In the genomic region with DNA sequence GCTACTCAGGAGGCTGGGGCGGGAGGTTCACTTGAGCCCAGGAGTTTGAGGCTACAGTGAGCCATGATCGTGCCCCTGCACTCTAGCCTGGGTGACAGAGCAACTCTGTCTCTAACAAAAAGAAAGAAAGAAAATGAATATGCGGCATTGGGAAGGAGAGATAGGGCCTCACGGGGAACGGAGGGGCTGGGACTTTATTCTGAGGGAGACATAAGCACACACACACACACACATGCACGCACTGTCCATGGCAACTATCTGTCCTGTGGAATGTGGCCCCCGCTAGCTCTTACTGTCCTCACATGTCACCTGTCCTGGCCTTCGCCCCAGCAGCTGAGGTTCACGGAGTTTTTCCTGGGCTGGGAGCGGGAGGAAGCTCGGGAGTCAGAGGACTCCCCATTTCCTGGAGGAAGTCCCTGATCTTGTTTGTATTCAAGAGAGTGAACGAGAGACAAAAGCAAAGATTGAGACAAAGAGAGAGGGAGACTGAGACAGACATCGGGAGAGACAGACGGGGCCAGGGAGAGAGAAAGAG, we compare ENCODE assay signal across 8 cellular contexts. TPM values are rescaled to one million over a fixed set of nuclear protein-coding genes. Genes with fewer than 3 reads are reported as not detected.
DNase-seq lines count a peak whose midpoint lies in the region; ATAC-seq and TF ChIP-seq lines count a peak whose summit lies in the region.

No MANE protein-coding gene starts in this region.

- no peak for TF ChIP-seq EP300 in transverse colon (IDR thresholded peaks at IDR 0.05; ENCODE audit: low read depth)

- TF ChIP-seq CTCF in left ventricle myocardium inferior (IDR thresholded peaks at IDR 0.05; ENCODE audit: borderline replicate concordance): no peak
- TF ChIP-seq CTCF in astrocyte of the cerebellum (IDR thresholded peaks at IDR 0.05; ENCODE audit: low read depth, low read length, missing control alignments): no peak
- TF ChIP-seq CTCF in liver (IDR thresholded peaks at IDR 0.05; ENCODE audit: low read depth, low read length, missing input control): no peak
- no peak for TF ChIP-seq CTCF in transverse colon (IDR thresholded peaks at IDR 0.05)

- intact Hi-C loops in left ventricle myocardium inferior (cut with micrococcal nuclease): no loop called here
- intact Hi-C loops in cardiac septum (cut with DNase I): no loop called here
- intact Hi-C loops in transverse colon (cut with DNase I; ENCODE audit: low total_unique reads): no loop called here

- TF ChIP-seq POLR2A in transverse colon (IDR thresholded peaks at IDR 0.05): no peak

- H3K27me3 ChIP-seq in left ventricle myocardium inferior (ENCODE audit: low read depth) (no peaks in the 10 kb centered on the region), liver (ENCODE audit: control insufficient read depth in 4 of 4, insufficient read depth in 4 of 4, low read length in 3 of 4) (no peaks in the 10 kb centered on the region), transverse colon (no peaks in the 10 kb centered on the region)

- H3K9me3 ChIP-seq in left ventricle myocardium inferior (replicated peaks) (no peaks in the 10 kb centered on the region), liver (ENCODE audit: control insufficient read depth in 4 of 4, low read length in 3 of 4) (no peaks in the 10 kb centered on the region), transverse colon (no peaks in the 10 kb centered on the region)

- WGBS in liver: 8% methylated on average over 14 of the region's 14 CpGs
- 9 to 21% methylated on average over 7 to 14 of the region's 14 CpGs for WGBS in transverse colon (ENCODE audit: low coverage in 1 of 2), 2 donors

- in situ Hi-C loops in astrocyte of the cerebellum (cut with HindIII; ENCODE audit: low sequenced_read_pairs) (no loop called here), transverse colon (cut with MboI; ENCODE audit: low pct_ligation_motif_present in 1 of 4, low pct_unique_long_range_greater_than_20kb in 1 of 4, low sequenced_read_pairs in 3 of 4) (no loop called here)

- peak in 1 of 2 donors; percentile 4 for TF ChIP-seq RAD21 in liver (IDR thresholded peaks at IDR 0.05)

- H3K4me1 ChIP-seq in left ventricle myocardium inferior (peaks cover 24% of the 10 kb centered on the region), liver (ENCODE audit: control insufficient read depth in 4 of 4, insufficient read depth in 4 of 4, low read length in 3 of 4) (peaks cover 5 to 42% (median 29%) of the 10 kb centered on the region in 4 donors), transverse colon (peaks cover 10 to 45% (median 20%) of the 10 kb centered on the region in 4 donors)

- peak overlapping the region; percentile 1 to 78 for H3K9ac ChIP-seq in liver (ENCODE audit: low read depth in 1 of 2, low read length in 2 of 2)

- DNase-seq in left ventricle myocardium inferior (no peak), cardiac septum (ENCODE audit: low spot score) (no peak), astrocyte of the cerebellum (ENCODE audit: low read depth) (no peak), transverse colon (peak; percentile 62), NOMO-1 treated with dmso at 0.1 percent for 144 hours (lab: John Stamatoyannopoulos, UW; ENCODE audit: unreplicated experiment) (no peak), ecto neural progenitor cell (ENCODE audit: low spot score) (no peak)

- H3K27ac ChIP-seq in left ventricle myocardium inferior (replicated peaks) (peak overlapping the region; percentile 52), liver (ENCODE audit: low read depth in 1 of 2, low read length in 2 of 2) (peak overlapping the region; percentile 88 to 92), transverse colon (peak overlapping the region; percentile 86 to 97 (median 89))

- no peaks in the 10 kb centered on the region for H3K36me3 ChIP-seq in left ventricle myocardium inferior
- H3K36me3 ChIP-seq in liver (ENCODE audit: control insufficient read depth in 4 of 4, insufficient read depth in 3 of 4, low read depth in 1 of 4, low read length in 3 of 4): peaks cover 0 to 3% (median 1%) of the 10 kb centered on the region in 4 donors
- H3K36me3 ChIP-seq in transverse colon: no peaks in the 10 kb centered on the region

- H3K4me3 ChIP-seq in left ventricle myocardium inferior: peak overlapping the region; percentile 62
- peak overlapping the region; percentile 32 for H3K4me3 ChIP-seq in astrocyte of the cerebellum (ENCODE audit: low read depth, low read length)
- peak overlapping the region; percentile 51 to 88 (median 67) for H3K4me3 ChIP-seq in liver (ENCODE audit: low read depth in 1 of 3, low read length in 3 of 3)
- peak overlapping the region; percentile 46 to 75 (median 54) for H3K4me3 ChIP-seq in transverse colon

- no peak for ATAC-seq in GM21717 (IDR thresholded peaks at IDR 0.05; ENCODE audit: unreplicated experiment)

TF ChIP-seq in liver, 16 proteins besides CTCF, POLR2A, EP300 and RAD21 (continues in another document):
- no peak for TF ChIP-seq FOXA2 (IDR thresholded peaks at IDR 0.05)
- no peak for TF ChIP-seq SP1 (IDR thresholded peaks at IDR 0.05)
- no peak for TF ChIP-seq JUND (IDR thresholded peaks at IDR 0.05)
- TF ChIP-seq, protein P1, sequence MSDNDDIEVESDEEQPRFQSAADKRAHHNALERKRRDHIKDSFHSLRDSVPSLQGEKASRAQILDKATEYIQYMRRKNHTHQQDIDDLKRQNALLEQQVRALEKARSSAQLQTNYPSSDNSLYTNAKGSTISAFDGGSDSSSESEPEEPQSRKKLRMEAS (IDR thresholded peaks at IDR 0.05): peak; percentile 33
- TF ChIP-seq TAF1 (conservative IDR thresholded peaks at IDR 0.05): no peak
- TF ChIP-seq, protein P2, sequence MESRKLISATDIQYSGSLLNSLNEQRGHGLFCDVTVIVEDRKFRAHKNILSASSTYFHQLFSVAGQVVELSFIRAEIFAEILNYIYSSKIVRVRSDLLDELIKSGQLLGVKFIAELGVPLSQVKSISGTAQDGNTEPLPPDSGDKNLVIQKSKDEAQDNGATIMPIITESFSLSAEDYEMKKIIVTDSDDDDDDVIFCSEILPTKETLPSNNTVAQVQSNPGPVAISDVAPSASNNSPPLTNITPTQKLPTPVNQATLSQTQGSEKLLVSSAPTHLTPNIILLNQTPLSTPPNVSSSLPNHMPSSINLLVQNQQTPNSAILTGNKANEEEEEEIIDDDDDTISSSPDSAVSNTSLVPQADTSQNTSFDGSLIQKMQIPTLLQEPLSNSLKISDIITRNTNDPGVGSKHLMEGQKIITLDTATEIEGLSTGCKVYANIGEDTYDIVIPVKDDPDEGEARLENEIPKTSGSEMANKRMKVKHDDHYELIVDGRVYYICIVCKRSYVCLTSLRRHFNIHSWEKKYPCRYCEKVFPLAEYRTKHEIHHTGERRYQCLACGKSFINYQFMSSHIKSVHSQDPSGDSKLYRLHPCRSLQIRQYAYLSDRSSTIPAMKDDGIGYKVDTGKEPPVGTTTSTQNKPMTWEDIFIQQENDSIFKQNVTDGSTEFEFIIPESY (IDR thresholded peaks at IDR 0.05): no peak
- TF ChIP-seq FOXA1 (IDR thresholded peaks at IDR 0.05): no peak
- no peak for TF ChIP-seq HNF4G (IDR thresholded peaks at IDR 0.05)
- no peak for TF ChIP-seq GABPA (IDR thresholded peaks at IDR 0.05 in 1 of 2, conservative IDR thresholded peaks at IDR 0.05 in 1 of 2)
- TF ChIP-seq EGR1 (IDR thresholded peaks at IDR 0.05; ENCODE audit: low read depth in 2 of 2): peak in 1 of 2 donors; percentile 16
- TF ChIP-seq NR2F2 (IDR thresholded peaks at IDR 0.05): no peak
- TF ChIP-seq RXRA (IDR thresholded peaks at IDR 0.05): peak; percentile 68 to 70
- TF ChIP-seq, protein P3, sequence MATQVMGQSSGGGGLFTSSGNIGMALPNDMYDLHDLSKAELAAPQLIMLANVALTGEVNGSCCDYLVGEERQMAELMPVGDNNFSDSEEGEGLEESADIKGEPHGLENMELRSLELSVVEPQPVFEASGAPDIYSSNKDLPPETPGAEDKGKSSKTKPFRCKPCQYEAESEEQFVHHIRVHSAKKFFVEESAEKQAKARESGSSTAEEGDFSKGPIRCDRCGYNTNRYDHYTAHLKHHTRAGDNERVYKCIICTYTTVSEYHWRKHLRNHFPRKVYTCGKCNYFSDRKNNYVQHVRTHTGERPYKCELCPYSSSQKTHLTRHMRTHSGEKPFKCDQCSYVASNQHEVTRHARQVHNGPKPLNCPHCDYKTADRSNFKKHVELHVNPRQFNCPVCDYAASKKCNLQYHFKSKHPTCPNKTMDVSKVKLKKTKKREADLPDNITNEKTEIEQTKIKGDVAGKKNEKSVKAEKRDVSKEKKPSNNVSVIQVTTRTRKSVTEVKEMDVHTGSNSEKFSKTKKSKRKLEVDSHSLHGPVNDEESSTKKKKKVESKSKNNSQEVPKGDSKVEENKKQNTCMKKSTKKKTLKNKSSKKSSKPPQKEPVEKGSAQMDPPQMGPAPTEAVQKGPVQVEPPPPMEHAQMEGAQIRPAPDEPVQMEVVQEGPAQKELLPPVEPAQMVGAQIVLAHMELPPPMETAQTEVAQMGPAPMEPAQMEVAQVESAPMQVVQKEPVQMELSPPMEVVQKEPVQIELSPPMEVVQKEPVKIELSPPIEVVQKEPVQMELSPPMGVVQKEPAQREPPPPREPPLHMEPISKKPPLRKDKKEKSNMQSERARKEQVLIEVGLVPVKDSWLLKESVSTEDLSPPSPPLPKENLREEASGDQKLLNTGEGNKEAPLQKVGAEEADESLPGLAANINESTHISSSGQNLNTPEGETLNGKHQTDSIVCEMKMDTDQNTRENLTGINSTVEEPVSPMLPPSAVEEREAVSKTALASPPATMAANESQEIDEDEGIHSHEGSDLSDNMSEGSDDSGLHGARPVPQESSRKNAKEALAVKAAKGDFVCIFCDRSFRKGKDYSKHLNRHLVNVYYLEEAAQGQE (IDR thresholded peaks at IDR 0.05): no peak

RNA-seq across cellular contexts. Expression of a gene that starts 0.7 kb away (rescaled TPM):
- 2.6 TPM for total RNA-seq in left ventricle myocardium inferior
- 0.83 TPM for total RNA-seq in cardiac septum
- 10 to 100 TPM in 1 of 2 donors, 1 to 10 TPM in 1; 8.6 to 26.4 TPM for total RNA-seq in liver
- polyA plus RNA-seq in liver: 10 to 100 TPM; 23.6 to 24.5 TPM
- 100 to 1,000 TPM; 146 to 680 (median 245) TPM for total RNA-seq in transverse colon

RNA-seq across cellular contexts. Expression of a gene that starts 5.4 kb away (rescaled TPM):
- total RNA-seq in left ventricle myocardium inferior (19.2 TPM), cardiac septum (14.9 TPM), liver (1 to 10 TPM; 4.7 to 9.9 TPM), transverse colon (10 to 100 TPM; 16.5 to 96.5 (median 33.7) TPM)
- polyA plus RNA-seq in liver: 1 to 10 TPM; 9.0 to 9.4 TPM

RNA-seq across cellular contexts. Expression of a gene that starts 33.6 kb away (rescaled TPM):
- total RNA-seq in left ventricle myocardium inferior (not detected), cardiac septum (0.24 TPM), liver (under 1 TPM in 1 of 2 donors, not detected in 1; 0.92 TPM), transverse colon (1 to 10 TPM in 2 of 4 donors, under 1 TPM in 1, not detected in 1; 0.68 to 2.9 (median 1.5) TPM)
- polyA plus RNA-seq in liver: under 1 TPM; 0.05 to 0.19 TPM

RNA-seq across cellular contexts. Expression of a gene that starts 35.8 kb away (rescaled TPM):
- not detected for total RNA-seq in left ventricle myocardium inferior
- total RNA-seq in cardiac septum: not detected
- total RNA-seq in liver: under 1 TPM; 0.47 to 0.50 TPM
- under 1 TPM; 0.16 to 0.94 TPM for polyA plus RNA-seq in liver
- total RNA-seq in transverse colon: 1 to 10 TPM in 2 of 4 donors, not detected in 2; 3.8 to 4.8 TPM

RNA-seq across cellular contexts. Expression of a gene that starts 58.9 kb away (rescaled TPM):
- total RNA-seq in left ventricle myocardium inferior (0.16 TPM), cardiac septum (not detected), liver (1 to 10 TPM in 1 of 2 donors, under 1 TPM in 1; 0.09 to 2.3 TPM), transverse colon (10 to 100 TPM in 3 of 4 donors, 1 to 10 TPM in 1; 7.6 to 51.4 (median 27.5) TPM)
- 10 to 100 TPM in 1 of 2 donors, 1 to 10 TPM in 1; 6.8 to 15.7 TPM for polyA plus RNA-seq in liver

Comparison
In these comparisons a context has a peak if more than half of its experiments do, and no peak if none do; other contexts are left out.
1. RNA of a gene that starts 0.7 kb away (total RNA-seq): 146 to 680 TPM in transverse colon; 8.6 to 26.4 TPM in liver, 2.6 TPM in left ventricle myocardium inferior (single experiment) and 0.83 TPM in cardiac septum (single experiment); every median in the first group is over 4 times any median in the second.
2. Peak in every context shown above with its lines, with median percentiles within 50 percentile points of each other: H3K27ac ChIP-seq and H3K4me3 ChIP-seq.